ENCODE assay signal across 1 cellular context in genomic region chr11:6572215-6572614, GRCh38.
TF ChIP-seq lines count a peak whose summit lies in the region.

No MANE protein-coding gene starts in this region.

TF ChIP-seq in IMR-90, 13 proteins besides CTCF, POLR2A, EP300 and RAD21:
- TF ChIP-seq, protein P1, sequence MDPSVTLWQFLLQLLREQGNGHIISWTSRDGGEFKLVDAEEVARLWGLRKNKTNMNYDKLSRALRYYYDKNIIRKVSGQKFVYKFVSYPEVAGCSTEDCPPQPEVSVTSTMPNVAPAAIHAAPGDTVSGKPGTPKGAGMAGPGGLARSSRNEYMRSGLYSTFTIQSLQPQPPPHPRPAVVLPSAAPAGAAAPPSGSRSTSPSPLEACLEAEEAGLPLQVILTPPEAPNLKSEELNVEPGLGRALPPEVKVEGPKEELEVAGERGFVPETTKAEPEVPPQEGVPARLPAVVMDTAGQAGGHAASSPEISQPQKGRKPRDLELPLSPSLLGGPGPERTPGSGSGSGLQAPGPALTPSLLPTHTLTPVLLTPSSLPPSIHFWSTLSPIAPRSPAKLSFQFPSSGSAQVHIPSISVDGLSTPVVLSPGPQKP (IDR thresholded peaks at IDR 0.05; ENCODE audit: borderline replicate concordance, low read depth, low read length), result no peak
- TF ChIP-seq, protein P2, sequence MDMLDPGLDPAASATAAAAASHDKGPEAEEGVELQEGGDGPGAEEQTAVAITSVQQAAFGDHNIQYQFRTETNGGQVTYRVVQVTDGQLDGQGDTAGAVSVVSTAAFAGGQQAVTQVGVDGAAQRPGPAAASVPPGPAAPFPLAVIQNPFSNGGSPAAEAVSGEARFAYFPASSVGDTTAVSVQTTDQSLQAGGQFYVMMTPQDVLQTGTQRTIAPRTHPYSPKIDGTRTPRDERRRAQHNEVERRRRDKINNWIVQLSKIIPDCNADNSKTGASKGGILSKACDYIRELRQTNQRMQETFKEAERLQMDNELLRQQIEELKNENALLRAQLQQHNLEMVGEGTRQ (IDR thresholded peaks at IDR 0.05; ENCODE audit: low read depth, low read length), result no peak
- no peak for TF ChIP-seq CEBPB (IDR thresholded peaks at IDR 0.05; ENCODE audit: low read depth, low read length)
- TF ChIP-seq FOS (IDR thresholded peaks at IDR 0.05; ENCODE audit: low read depth, low read length), result peak; percentile 29; the same call in 1 of the 2 replicates
